Comparison of ENCODE assay signal across 34 cellular contexts in the genomic region with DNA sequence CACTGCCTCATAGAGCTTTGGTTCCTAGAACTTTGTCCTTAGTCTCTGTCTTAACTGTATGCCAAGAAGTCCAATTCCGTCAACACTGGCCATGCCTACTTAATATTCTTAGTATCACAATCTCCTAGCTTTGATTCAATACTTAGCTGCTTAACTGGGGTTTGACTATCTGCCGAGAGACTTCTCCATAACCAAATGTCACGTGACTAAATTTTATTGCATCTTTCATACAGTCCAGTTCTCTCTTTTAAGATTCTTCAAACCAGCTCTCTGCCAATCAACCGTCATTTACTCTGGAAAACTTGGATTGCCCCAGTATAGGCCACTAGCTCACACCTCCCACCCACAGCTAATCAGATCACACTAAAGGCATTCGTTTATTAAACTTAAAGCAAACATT.
"Had no signal": no experiment of that assay in that cellular context is flagged by ENCODE, and none has a peak within 500 bp of the region (broad histone marks: within the 10 kb centered on the region; RNA-seq: fewer than 3 reads in every experiment).

No MANE protein-coding gene starts in this region.

- H3K27me3 ChIP-seq: adrenal gland, body of pancreas, brain microvascular endothelial cell, breast epithelium had no signal

- H3K27ac ChIP-seq: adrenal gland, body of pancreas, brain microvascular endothelial cell, breast epithelium, VCaP had no signal

- FAIRE-seq: astrocyte, colon, TTC549 had no signal

- H3K36me3 ChIP-seq: adrenal gland, brain microvascular endothelial cell, breast epithelium had no signal

- ATAC-seq: activated CD8-positive, alpha-beta T cell treated with anti-CD3 and anti-CD28 coated beads for 36 hours; activated naive CD4-positive, alpha-beta T cell treated with anti-CD3 and anti-CD28 coated beads, Interleukin-2, amount 50 U/mL, for 72 hours; activated T-cell treated with anti-CD3 and anti-CD28 coated beads, Interleukin-2, amount 50 U/mL, for 4 hours; activated T-cell treated with anti-CD3 and anti-CD28 coated beads, Interleukin-2, amount 50 U/mL, for 72 hours; activated T-helper 17 cell treated with anti-CD3 and anti-CD28 coated beads, Interleukin-2, amount 50 U/mL, for 72 hours; body of pancreas had no signal

- H3K4me3 ChIP-seq: adrenal gland, body of pancreas, breast epithelium had no signal

- H3K9me3 ChIP-seq: adrenal gland, body of pancreas, breast epithelium had no signal

- DNase-seq: activated B cell treated with CpG ODN at 0.5 μM for 24 hours; activated CD4-positive, alpha-beta memory T cell treated with anti-CD3 and anti-CD28 coated beads for 36 hours; activated CD4-positive, alpha-beta T cell treated with anti-CD3 and anti-CD28 coated beads for 4 hours; activated CD4-positive, alpha-beta T cell treated with anti-CD3 and anti-CD28 coated beads, Interleukin-2, amount 10 ng/mL, durations not matched to agents 24 days and 14 days; activated CD4-positive, alpha-beta T cell treated with anti-CD3 and anti-CD28 coated beads, Interleukin-2, amount 50 U/mL, for 1 hour; activated CD4-positive, alpha-beta T cell treated with anti-CD3 and anti-CD28 coated beads, Interleukin-2, amount 50 U/mL, for 4 hours; activated CD4-positive, CD25-positive, alpha-beta regulatory T cell treated with anti-CD3 and anti-CD28 coated beads, Interleukin-2, amount 50 U/mL, for 72 hours; activated CD8-positive, alpha-beta memory T cell treated with anti-CD3 and anti-CD28 coated beads, Interleukin-2, amount 50 U/mL, for 4 hours; activated CD8-positive, alpha-beta T cell treated with anti-CD3 and anti-CD28 coated beads for 36 hours; activated effector memory CD4-positive, alpha-beta T cell treated with anti-CD3 and anti-CD28 coated beads, Interleukin-2, amount 50 U/mL, for 16 hours; activated gamma-delta T cell treated with Interleukin-2 at 50 U/mL for 16 hours; activated naive CD4-positive, alpha-beta T cell; activated naive CD4-positive, alpha-beta T cell treated with anti-CD3 and anti-CD28 coated beads for 36 hours; activated naive CD4-positive, alpha-beta T cell treated with anti-CD3 and anti-CD28 coated beads, Interleukin-2, amount 50 U/mL, for 16 hours; activated naive CD8-positive, alpha-beta T cell treated with anti-CD3 and anti-CD28 coated beads for 36 hours; activated T-cell treated with anti-CD3 and anti-CD28 coated beads for 4 hours; activated T-cell treated with anti-CD3 and anti-CD28 coated beads, Interleukin-2, amount 50 U/mL, for 1 hour; activated T-cell treated with anti-CD3 and anti-CD28 coated beads, Interleukin-2, amount 50 U/mL, for 4 hours; activated T-cell treated with anti-CD3 and anti-CD28 coated beads, Interleukin-2, amount 50 U/mL, for 72 hours; adrenal gland; amniotic stem cell; aorta; body of pancreas; brain microvascular endothelial cell; central memory CD4-positive, alpha-beta T cell; T-helper 2 cell; T-helper 9 cell had no signal

- H3K4me1 ChIP-seq: adrenal gland, body of pancreas, breast epithelium had no signal
